24 cellular contexts compared by ENCODE assay signal in genomic region chr5:116669261-116670049, GRCh38.
A peak's percentile ranks its signal among the peaks of the same experiment; 100 is the strongest.
DNase-seq lines count a peak whose midpoint lies in the region; ATAC-seq, FAIRE-seq and TF ChIP-seq lines count a peak whose summit lies in the region.
"Had no signal": no experiment of that assay in that cellular context is flagged by ENCODE, and none has a peak within 500 bp of the region (broad histone marks: within the 10 kb centered on the region; RNA-seq: fewer than 3 reads in every experiment).

No MANE protein-coding gene starts in this region.

- no peak overlapping the region for H3K4me3 Mint-ChIP-seq in naive thymus-derived CD8-positive, alpha-beta T cell
- H3K4me3 Mint-ChIP-seq in GM23338, result no peak overlapping the region
- no peak overlapping the region for H3K4me3 Mint-ChIP-seq in activated naive CD8-positive, alpha-beta T cell treated with anti-CD3 and anti-CD28 coated beads for 36 hours
- H3K4me3 Mint-ChIP-seq: activated CD8-positive, alpha-beta T cell treated with anti-CD3 and anti-CD28 coated beads, Interleukin-2, amount 10 ng/mL, durations not matched to agents 7 days and 5 days; activated naive CD4-positive, alpha-beta T cell treated with anti-CD3 and anti-CD28 coated beads for 36 hours; activated T-cell treated with anti-CD3 and anti-CD28 coated beads, Interleukin-2, amount 50 U/mL, for 4 hours; CD14-positive monocyte; memory B cell; stimulated activated naive B cell treated with anti-CD40 and anti-IgM and Interleukin-4, amounts not matched to agents 10 μg/mL and 1 μg/mL and 100 μg/mL, for 72 hours had no signal

- no peaks in the 10 kb centered on the region for H3F3A ChIP-seq in GM23338 (replicated peaks; ENCODE audit: low read depth)

- H3K79me2 ChIP-seq in GM23338 (replicated peaks; ENCODE audit: insufficient read depth), result no peaks in the 10 kb centered on the region

- DNase-seq in heart left ventricle (peak in 2 of 5 donors; percentile 35 to 40), left ventricle myocardium superior (no peak), SK-MEL-5 (ENCODE audit: low read depth, low spot score) (peak; percentile 89), sciatic nerve (ENCODE audit: low spot score) (no peak), GM23338 (ENCODE audit: low spot score) (no peak)
- DNase-seq in naive thymus-derived CD8-positive, alpha-beta T cell, result no peak
- no peak for DNase-seq in activated naive CD8-positive, alpha-beta T cell treated with anti-CD3 and anti-CD28 coated beads for 36 hours
- DNase-seq: activated CD8-positive, alpha-beta T cell treated with anti-CD3 and anti-CD28 coated beads, Interleukin-2, amount 10 ng/mL, durations not matched to agents 7 days and 5 days; activated naive CD4-positive, alpha-beta T cell treated with anti-CD3 and anti-CD28 coated beads for 36 hours; activated T-cell treated with anti-CD3 and anti-CD28 coated beads, Interleukin-2, amount 50 U/mL, for 4 hours; DMS79; effector memory CD4-positive, alpha-beta T cell; NCI-H2107; NCI-H524 treated with DMSO at 0.1 percent for 48 hours; stimulated activated CD4-positive, alpha-beta T cell treated with anti-CD3 and anti-CD28 coated beads, Interleukin-2, amount 100 ng/mL, for 24 hours; stimulated activated naive B cell treated with anti-CD40 and anti-IgM and Interleukin-4, amounts not matched to agents 10 μg/mL and 1 μg/mL and 100 μg/mL, for 72 hours; thyroid gland had no signal

- no peak for TF ChIP-seq POLR2A in heart left ventricle (IDR thresholded peaks at IDR 0.05)

- H4K20me1 ChIP-seq in GM23338 (replicated peaks; ENCODE audit: insufficient read depth), result no peaks in the 10 kb centered on the region

- H3K4me3 ChIP-seq in heart left ventricle (no peak overlapping the region), GM23338 (no peak overlapping the region)
- H3K4me3 ChIP-seq: esophagus muscularis mucosa, thyroid gland had no signal

- H3K27me3 ChIP-seq in heart left ventricle, result no peaks in the 10 kb centered on the region
- no peaks in the 10 kb centered on the region for H3K27me3 ChIP-seq in GM23338 (ENCODE audit: insufficient read depth)
- H3K27me3 ChIP-seq: esophagus muscularis mucosa, thyroid gland had no signal

- H3K27ac ChIP-seq in heart left ventricle (peak overlapping the region in 1 of 12 donors; percentile 25), GM23338 (ENCODE audit: low read depth) (no peak overlapping the region)
- H3K27ac ChIP-seq: esophagus muscularis mucosa, thyroid gland had no signal

- POLR2A ChIA-PET in naive thymus-derived CD8-positive, alpha-beta T cell (lab: Charles Lee), result no interaction called here

- peaks cover 18% of the 10 kb centered on the region for H3K9me2 ChIP-seq in GM23338 (ENCODE audit: insufficient read depth)

- no peak overlapping the region for H3K4me2 ChIP-seq in GM23338

- intact Hi-C loops in heart left ventricle (cut with DNase I), result loop anchor here in 2 of 10 donors (10.0 kb wide), 2 partner anchors 115 to 465 kb away; no protein-coding TSS in a partner anchor
- intact Hi-C loops in left ventricle myocardium superior (cut with micrococcal nuclease), result no loop called here
- intact Hi-C loops in sciatic nerve (cut with DNase I), result no loop called here

- H3K9me3 Mint-ChIP-seq in naive thymus-derived CD8-positive, alpha-beta T cell, result peaks cover 0 to 4% (median 0%) of the 10 kb centered on the region in 9 donors
- H3K9me3 Mint-ChIP-seq in GM23338, result no peaks in the 10 kb centered on the region
- no peaks in the 10 kb centered on the region for H3K9me3 Mint-ChIP-seq in activated naive CD8-positive, alpha-beta T cell treated with anti-CD3 and anti-CD28 coated beads for 36 hours
- H3K9me3 Mint-ChIP-seq: activated naive CD4-positive, alpha-beta T cell treated with anti-CD3 and anti-CD28 coated beads for 36 hours; activated T-cell treated with anti-CD3 and anti-CD28 coated beads, Interleukin-2, amount 50 U/mL, for 4 hours; memory B cell had no signal

- in situ Hi-C loops in SK-MEL-5 (cut with HindIII; ENCODE audit: low pct_unique_long_range_greater_than_20kb, low sequenced_read_pairs), result no loop called here

- WGBS in heart left ventricle, 4 donors, result 59 to 75% (median 66%) methylated on average over 4 of the region's 4 CpGs

- H2AFZ ChIP-seq in GM23338, result no peak overlapping the region

- ATAC-seq in heart left ventricle, result peak in 3 of 4 donors; percentile 36 to 65 (median 41)
- no peak for ATAC-seq in left ventricle myocardium superior
- peak; percentile 36 for ATAC-seq in sciatic nerve
- no peak for ATAC-seq in naive thymus-derived CD8-positive, alpha-beta T cell
- no peak for ATAC-seq in GM23338
- ATAC-seq: activated CD4-positive, CD25-positive, alpha-beta regulatory T cell treated with anti-CD3 and anti-CD28 coated beads, Interleukin-2, amount 50 U/mL, for 24 hours; activated CD8-positive, alpha-beta T cell treated with anti-CD3 and anti-CD28 coated beads, Interleukin-2, amount 10 ng/mL, durations not matched to agents 7 days and 5 days; activated T-cell treated with anti-CD3 and anti-CD28 coated beads, Interleukin-2, amount 50 U/mL, for 4 hours; HCT116; stimulated activated naive B cell treated with anti-CD40 and anti-IgM and Interleukin-4, amounts not matched to agents 10 μg/mL and 1 μg/mL and 100 μg/mL, for 72 hours had no signal

- peak; percentile 75 for FAIRE-seq in islet of Langerhans (lab: Jason Lieb, UNC)
- FAIRE-seq: astrocyte had no signal

- H3K27ac Mint-ChIP-seq in naive thymus-derived CD8-positive, alpha-beta T cell, result no peak overlapping the region
- no peak overlapping the region for H3K27ac Mint-ChIP-seq in GM23338
- H3K27ac Mint-ChIP-seq in activated naive CD8-positive, alpha-beta T cell treated with anti-CD3 and anti-CD28 coated beads for 36 hours, result no peak overlapping the region
- H3K27ac Mint-ChIP-seq: activated CD8-positive, alpha-beta T cell treated with anti-CD3 and anti-CD28 coated beads, Interleukin-2, amount 10 ng/mL, durations not matched to agents 7 days and 5 days; activated naive CD4-positive, alpha-beta T cell treated with anti-CD3 and anti-CD28 coated beads for 36 hours; CD14-positive monocyte; memory B cell; stimulated activated naive B cell treated with anti-CD40 and anti-IgM and Interleukin-4, amounts not matched to agents 10 μg/mL and 1 μg/mL and 100 μg/mL, for 72 hours had no signal

- no peaks in the 10 kb centered on the region for H3K36me3 ChIP-seq in heart left ventricle
- no peaks in the 10 kb centered on the region for H3K36me3 ChIP-seq in GM23338 (ENCODE audit: insufficient read depth)
- H3K36me3 ChIP-seq: esophagus muscularis mucosa, thyroid gland had no signal

- no peak for TF ChIP-seq CTCF in heart left ventricle (IDR thresholded peaks at IDR 0.05)
- TF ChIP-seq CTCF in GM23338 (conservative IDR thresholded peaks at IDR 0.05; ENCODE audit: low read depth in 2 of 2), result no peak

- no peaks in the 10 kb centered on the region for H3K9me3 ChIP-seq in heart left ventricle
- H3K9me3 ChIP-seq: esophagus muscularis mucosa, thyroid gland had no signal

- H3K4me1 Mint-ChIP-seq in naive thymus-derived CD8-positive, alpha-beta T cell, result no peaks in the 10 kb centered on the region
- H3K4me1 Mint-ChIP-seq in GM23338, result peaks cover 3% of the 10 kb centered on the region; the same call in 1 of the 3 replicates
- no peaks in the 10 kb centered on the region for H3K4me1 Mint-ChIP-seq in activated naive CD8-positive, alpha-beta T cell treated with anti-CD3 and anti-CD28 coated beads for 36 hours
- H3K4me1 Mint-ChIP-seq: CD14-positive monocyte, memory B cell had no signal

- H3K4me1 ChIP-seq in heart left ventricle, result peaks cover 0 to 10% (median 6%) of the 10 kb centered on the region in 12 donors
- H3K4me1 ChIP-seq in GM23338 (ENCODE audit: insufficient read depth), result no peaks in the 10 kb centered on the region
- H3K4me1 ChIP-seq: thyroid gland had no signal

- H3K36me3 Mint-ChIP-seq in naive thymus-derived CD8-positive, alpha-beta T cell, result no peaks in the 10 kb centered on the region
- H3K36me3 Mint-ChIP-seq in GM23338 (ENCODE audit: low read depth), result no peaks in the 10 kb centered on the region
- H3K36me3 Mint-ChIP-seq in activated naive CD8-positive, alpha-beta T cell treated with anti-CD3 and anti-CD28 coated beads for 36 hours, result no peaks in the 10 kb centered on the region
- H3K36me3 Mint-ChIP-seq: CD14-positive monocyte; memory B cell; stimulated activated naive B cell treated with anti-CD40 and anti-IgM and Interleukin-4, amounts not matched to agents 10 μg/mL and 1 μg/mL and 100 μg/mL, for 72 hours had no signal

- peaks cover 0 to 9% (median 0%) of the 10 kb centered on the region in 5 donors for H3K27me3 Mint-ChIP-seq in naive thymus-derived CD8-positive, alpha-beta T cell
- no peaks in the 10 kb centered on the region for H3K27me3 Mint-ChIP-seq in GM23338 (ENCODE audit: insufficient read depth, low read depth, poor library complexity)
- H3K27me3 Mint-ChIP-seq in activated naive CD8-positive, alpha-beta T cell treated with anti-CD3 and anti-CD28 coated beads for 36 hours, result peaks cover 9% of the 10 kb centered on the region

TF ChIP-seq in GM23338, 12 proteins besides CTCF, POLR2A, EP300 and RAD21 (continues in another document):
- TF ChIP-seq EZH2 (IDR thresholded peaks at IDR 0.05; ENCODE audit: low read depth, unreplicated experiment) (no peak), JUNB (IDR thresholded peaks at IDR 0.05; ENCODE audit: unreplicated experiment) (no peak), POLR2AphosphoS5 (IDR thresholded peaks at IDR 0.05; ENCODE audit: low read depth) (no peak), NANOG (IDR thresholded peaks at IDR 0.05; ENCODE audit: borderline replicate concordance) (no peak), ZNF331 (CRISPR knock-in tag; IDR thresholded peaks at IDR 0.05; ENCODE audit: low read depth) (no peak), CREB1 (CRISPR knock-in tag; IDR thresholded peaks at IDR 0.05; ENCODE audit: low read depth) (no peak), STAT1 (IDR thresholded peaks at IDR 0.05; ENCODE audit: unreplicated experiment) (no peak), EZH2phosphoT487 (IDR thresholded peaks at IDR 0.05; ENCODE audit: unreplicated experiment) (no peak), ETS1 (IDR thresholded peaks at IDR 0.05) (no peak), ZNF114 (CRISPR knock-in tag; IDR thresholded peaks at IDR 0.05) (no peak)

Comparison
In these comparisons a context has a peak if more than half of its experiments do, and no peak if none do; other contexts are left out.
1. ATAC-seq: peak in heart left ventricle (3 of 4) and sciatic nerve (single experiment); none in left ventricle myocardium superior (single experiment), naive thymus-derived CD8-positive, alpha-beta T cell (0 of 2) and GM23338 (single experiment).